In the genomic region with DNA sequence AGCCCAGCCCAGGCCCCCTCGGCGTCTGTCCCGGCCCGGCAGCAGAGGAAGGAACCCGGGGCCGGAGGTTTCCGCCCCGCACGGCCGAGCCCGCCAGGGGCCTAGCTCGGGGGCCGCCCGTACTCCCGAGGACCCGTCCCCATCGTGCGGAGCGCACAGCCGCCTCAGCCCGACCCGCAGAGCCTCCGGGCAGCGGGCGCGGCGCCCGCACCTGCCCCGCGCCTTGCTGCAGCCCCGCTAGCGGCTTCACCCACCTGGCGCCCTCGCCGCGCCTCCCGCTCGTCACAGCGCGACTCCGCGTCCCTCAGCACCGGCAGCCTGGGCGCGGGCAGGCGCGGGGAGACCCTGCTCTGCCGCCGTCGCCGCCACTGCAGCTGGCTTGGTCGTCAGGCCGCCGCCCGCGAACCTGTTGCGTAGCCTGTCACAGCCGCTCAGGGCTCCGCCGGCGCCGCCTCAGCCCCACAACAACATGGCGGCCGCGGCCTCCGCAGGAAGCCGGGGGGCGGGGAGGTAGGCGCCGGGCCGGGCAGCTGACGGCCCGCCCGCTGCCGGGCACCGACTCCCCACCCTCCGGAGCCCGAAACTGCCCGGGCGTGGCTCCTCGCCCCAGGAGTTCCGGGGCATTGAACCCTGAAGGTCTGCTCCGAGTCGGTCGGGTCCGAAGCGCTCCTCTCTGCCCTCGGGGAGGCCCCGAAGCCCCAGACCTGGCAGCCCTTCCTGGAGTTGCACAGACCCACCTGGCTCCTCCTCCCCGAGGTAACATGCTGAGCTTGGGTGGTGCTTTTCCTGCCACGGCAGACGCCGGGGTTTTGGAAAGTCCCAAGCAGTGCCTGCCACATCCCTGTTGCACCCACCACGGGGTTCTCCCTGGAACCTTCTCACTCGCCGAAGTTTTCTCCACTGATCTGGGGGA, we compare ENCODE assay signal across 8 cellular contexts. TPM values are rescaled to one million over a fixed set of nuclear protein-coding genes. Genes with fewer than 3 reads are reported as not detected.
A peak's percentile ranks its signal among the peaks of the same experiment; 100 is the strongest.
DNase-seq lines count a peak whose midpoint lies in the region; ATAC-seq and TF ChIP-seq lines count a peak whose summit lies in the region.

A gene (minus strand): TSS at position 487 of the 913 bp plus-strand sequence. CDS start 32,454 bp downstream, outside the sequence.

- peaks cover 24% of the 10 kb centered on the region for H3K4me1 Mint-ChIP-seq in activated CD8-positive, alpha-beta T cell treated with anti-CD3 and anti-CD28 coated beads for 36 hours (ENCODE audit: low read depth)

- H3K9me3 Mint-ChIP-seq in activated CD8-positive, alpha-beta T cell treated with anti-CD3 and anti-CD28 coated beads for 36 hours, result peaks cover 3% of the 10 kb centered on the region

- peaks cover 20 to 51% (median 29%) of the 10 kb centered on the region in 10 experiments for H3K4me1 ChIP-seq in BLaER1 treated with 17β-estradiol and CSF1 and Interleukin-3, amounts not matched to agents 10 nM and 100 nM
- H3K4me1 ChIP-seq in lower lobe of right lung, result peaks cover 38% of the 10 kb centered on the region

- H3K4me3 Mint-ChIP-seq in activated CD8-positive, alpha-beta T cell treated with anti-CD3 and anti-CD28 coated beads for 36 hours, result peak within 1 kb of the TSS; percentile 84

- peak within 1 kb of the TSS; percentile 88 to 98 (median 91) for H3K27ac ChIP-seq in BLaER1 treated with 17β-estradiol and CSF1 and Interleukin-3, amounts not matched to agents 10 nM and 100 nM
- peak within 1 kb of the TSS; percentile 99 for H3K27ac ChIP-seq in lower lobe of right lung

- H3K4me2 ChIP-seq in BLaER1 treated with 17β-estradiol and CSF1 and Interleukin-3, amounts not matched to agents 10 nM and 100 nM, result peak within 1 kb of the TSS; percentile 78 to 96 (median 87)

- no peaks in the 10 kb centered on the region for H3K27me3 Mint-ChIP-seq in activated CD8-positive, alpha-beta T cell treated with anti-CD3 and anti-CD28 coated beads for 36 hours

- peaks cover 0 to 41% (median 12%) of the 10 kb centered on the region in 11 experiments; a peak in 12 of 22 replicates for H4K20me1 ChIP-seq in BLaER1 treated with 17β-estradiol and CSF1 and Interleukin-3, amounts not matched to agents 10 nM and 100 nM

- no peak for TF ChIP-seq CTCF in activated CD8-positive, alpha-beta T cell treated with anti-CD3 and anti-CD28 coated beads for 36 hours (IDR thresholded peaks at IDR 0.05)
- no peak for TF ChIP-seq CTCF in lower lobe of right lung (IDR thresholded peaks at IDR 0.05)

- intact Hi-C loops in activated CD8-positive, alpha-beta T cell treated with anti-CD3 and anti-CD28 coated beads for 36 hours (cut with micrococcal nuclease), result no loop called here
- intact Hi-C loops in lower lobe of right lung (cut with DNase I), result no loop called here

- H3K36me3 ChIP-seq in BLaER1 treated with 17β-estradiol and CSF1 and Interleukin-3, amounts not matched to agents 10 nM and 100 nM, result peaks cover 0 to 7% (median 0%) of the 10 kb centered on the region in 11 experiments; a peak in 6 of 22 replicates
- H3K36me3 ChIP-seq in lower lobe of right lung, result no peaks in the 10 kb centered on the region

- CTCF ChIA-PET in activated CD8-positive, alpha-beta T cell treated with anti-CD3 and anti-CD28 coated beads for 36 hours (lab: Charles Lee), result no interaction called here

- POLR2A ChIA-PET in activated CD8-positive, alpha-beta T cell treated with anti-CD3 and anti-CD28 coated beads for 36 hours (lab: Charles Lee), result interaction anchor here (0.5 to 3.5 kb wide), 8 partner anchors 10 to 607 kb away, joined by 3 to 15 read pairs (median 3); no protein-coding TSS in a partner anchor

- DNase-seq in NCI-H774 (lab: John Stamatoyannopoulos, UW) (peak; percentile 76), ecto neural progenitor cell (ENCODE audit: low spot score) (peak; percentile 86), lower lobe of right lung (peak; percentile 93)
- DNase-seq in activated CD8-positive, alpha-beta T cell treated with anti-CD3 and anti-CD28 coated beads for 36 hours, result peak; percentile 87
- peak; percentile 56 to 82 (median 71) for DNase-seq in stimulated activated CD4-positive, alpha-beta T cell treated with anti-CD3 and anti-CD28 coated beads, TNF-alpha, amount 100 ng/mL, for 24 hours (ENCODE audit: low read depth in 3 of 3)

- H3K9ac ChIP-seq in BLaER1 treated with 17β-estradiol and CSF1 and Interleukin-3, amounts not matched to agents 10 nM and 100 nM, result peak within 1 kb of the TSS; percentile 89 to 98 (median 93)

- peaks cover 7% of the 10 kb centered on the region for H3K36me3 Mint-ChIP-seq in activated CD8-positive, alpha-beta T cell treated with anti-CD3 and anti-CD28 coated beads for 36 hours (ENCODE audit: low read depth)

- H3K9me3 ChIP-seq in BLaER1 treated with 17β-estradiol and CSF1 and Interleukin-3, amounts not matched to agents 10 nM and 100 nM (replicated peaks in 1 of 11), result peaks cover 0 to 10% (median 5%) of the 10 kb centered on the region in 11 experiments; a peak in 7 of 22 replicates
- H3K9me3 ChIP-seq in lower lobe of right lung, result no peaks in the 10 kb centered on the region

- peak; percentile 70 for ATAC-seq in HG03378 (IDR thresholded peaks at IDR 0.05; ENCODE audit: unreplicated experiment)
- peak; percentile 90 for ATAC-seq in activated CD8-positive, alpha-beta T cell treated with anti-CD3 and anti-CD28 coated beads for 36 hours
- ATAC-seq in lower lobe of right lung, result peak; percentile 96 to 97

- peak within 1 kb of the TSS; percentile 91 for H3K27ac Mint-ChIP-seq in activated CD8-positive, alpha-beta T cell treated with anti-CD3 and anti-CD28 coated beads for 36 hours

- H3K4me3 ChIP-seq in BLaER1 treated with 17β-estradiol and CSF1 and Interleukin-3, amounts not matched to agents 10 nM and 100 nM, result peak within 1 kb of the TSS; percentile 69 to 99 (median 96)
- H3K4me3 ChIP-seq in lower lobe of right lung, result peak within 1 kb of the TSS; percentile 96

- peak; percentile 89 for TF ChIP-seq POLR2A in GM19193 (IDR thresholded peaks at IDR 0.05; ENCODE audit: extremely low read depth, insufficient read depth, insufficient read length)

- no peaks in the 10 kb centered on the region for H3K27me3 ChIP-seq in BLaER1 treated with 17β-estradiol and CSF1 and Interleukin-3, amounts not matched to agents 10 nM and 100 nM
- H3K27me3 ChIP-seq in lower lobe of right lung (ENCODE audit: low read depth), result no peaks in the 10 kb centered on the region

RNA-seq across cellular contexts. Expression of the gene that starts here (rescaled TPM):
- total RNA-seq in activated CD8-positive, alpha-beta T cell treated with anti-CD3 and anti-CD28 coated beads for 36 hours, result 10 to 100 TPM; 44.0 to 48.6 TPM
- total RNA-seq in lower lobe of right lung, result 92.8 TPM

Comparison
In these comparisons a context has a peak if more than half of its experiments do, and no peak if none do; other contexts are left out.
1. Peak in every context shown above with its lines: DNase-seq, ATAC-seq, H3K4me3 ChIP-seq and H3K27ac ChIP-seq.